Comparison of ENCODE assay signal across 1 cellular context in the genomic region with DNA sequence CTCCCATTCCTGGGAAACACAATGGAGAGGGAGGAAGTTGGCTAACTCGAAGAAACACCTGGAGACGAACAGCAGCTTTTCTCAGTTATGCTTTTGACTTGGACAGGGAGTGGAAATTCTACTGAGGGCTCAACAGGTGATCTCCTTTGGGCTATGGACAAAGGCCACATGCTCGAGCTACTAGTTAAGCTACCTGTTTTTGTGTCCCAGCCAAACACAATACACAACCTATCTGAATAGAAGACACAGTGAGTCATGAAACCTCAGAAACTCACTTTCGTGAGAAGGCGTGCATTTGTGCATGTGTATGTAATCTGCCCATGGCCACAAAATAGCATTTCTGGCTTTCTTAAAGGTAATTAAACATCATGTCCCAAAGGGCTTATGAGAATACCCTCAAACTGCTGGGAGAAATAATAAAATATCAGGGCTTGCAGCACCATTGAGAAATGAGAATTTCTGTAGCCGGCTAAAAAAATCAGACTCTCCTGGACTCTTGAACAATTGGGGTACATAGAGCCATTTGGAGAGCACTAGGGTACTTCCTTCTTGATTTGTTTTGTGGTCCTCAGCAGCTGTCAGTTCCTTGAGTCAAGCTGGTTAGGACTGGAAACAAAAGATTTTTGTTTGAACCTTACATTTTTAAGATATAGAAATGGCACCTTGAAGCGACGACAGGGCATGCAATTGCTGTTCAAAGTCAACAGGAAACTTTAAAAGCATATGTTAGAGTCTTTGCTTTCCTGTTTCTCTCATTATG.
TF ChIP-seq lines count a peak whose summit lies in the region.

No MANE protein-coding gene starts in this region.

TF ChIP-seq in GM23338, 12 proteins besides CTCF, POLR2A, EP300 and RAD21 (continued from another document):
- TF ChIP-seq, protein P1, sequence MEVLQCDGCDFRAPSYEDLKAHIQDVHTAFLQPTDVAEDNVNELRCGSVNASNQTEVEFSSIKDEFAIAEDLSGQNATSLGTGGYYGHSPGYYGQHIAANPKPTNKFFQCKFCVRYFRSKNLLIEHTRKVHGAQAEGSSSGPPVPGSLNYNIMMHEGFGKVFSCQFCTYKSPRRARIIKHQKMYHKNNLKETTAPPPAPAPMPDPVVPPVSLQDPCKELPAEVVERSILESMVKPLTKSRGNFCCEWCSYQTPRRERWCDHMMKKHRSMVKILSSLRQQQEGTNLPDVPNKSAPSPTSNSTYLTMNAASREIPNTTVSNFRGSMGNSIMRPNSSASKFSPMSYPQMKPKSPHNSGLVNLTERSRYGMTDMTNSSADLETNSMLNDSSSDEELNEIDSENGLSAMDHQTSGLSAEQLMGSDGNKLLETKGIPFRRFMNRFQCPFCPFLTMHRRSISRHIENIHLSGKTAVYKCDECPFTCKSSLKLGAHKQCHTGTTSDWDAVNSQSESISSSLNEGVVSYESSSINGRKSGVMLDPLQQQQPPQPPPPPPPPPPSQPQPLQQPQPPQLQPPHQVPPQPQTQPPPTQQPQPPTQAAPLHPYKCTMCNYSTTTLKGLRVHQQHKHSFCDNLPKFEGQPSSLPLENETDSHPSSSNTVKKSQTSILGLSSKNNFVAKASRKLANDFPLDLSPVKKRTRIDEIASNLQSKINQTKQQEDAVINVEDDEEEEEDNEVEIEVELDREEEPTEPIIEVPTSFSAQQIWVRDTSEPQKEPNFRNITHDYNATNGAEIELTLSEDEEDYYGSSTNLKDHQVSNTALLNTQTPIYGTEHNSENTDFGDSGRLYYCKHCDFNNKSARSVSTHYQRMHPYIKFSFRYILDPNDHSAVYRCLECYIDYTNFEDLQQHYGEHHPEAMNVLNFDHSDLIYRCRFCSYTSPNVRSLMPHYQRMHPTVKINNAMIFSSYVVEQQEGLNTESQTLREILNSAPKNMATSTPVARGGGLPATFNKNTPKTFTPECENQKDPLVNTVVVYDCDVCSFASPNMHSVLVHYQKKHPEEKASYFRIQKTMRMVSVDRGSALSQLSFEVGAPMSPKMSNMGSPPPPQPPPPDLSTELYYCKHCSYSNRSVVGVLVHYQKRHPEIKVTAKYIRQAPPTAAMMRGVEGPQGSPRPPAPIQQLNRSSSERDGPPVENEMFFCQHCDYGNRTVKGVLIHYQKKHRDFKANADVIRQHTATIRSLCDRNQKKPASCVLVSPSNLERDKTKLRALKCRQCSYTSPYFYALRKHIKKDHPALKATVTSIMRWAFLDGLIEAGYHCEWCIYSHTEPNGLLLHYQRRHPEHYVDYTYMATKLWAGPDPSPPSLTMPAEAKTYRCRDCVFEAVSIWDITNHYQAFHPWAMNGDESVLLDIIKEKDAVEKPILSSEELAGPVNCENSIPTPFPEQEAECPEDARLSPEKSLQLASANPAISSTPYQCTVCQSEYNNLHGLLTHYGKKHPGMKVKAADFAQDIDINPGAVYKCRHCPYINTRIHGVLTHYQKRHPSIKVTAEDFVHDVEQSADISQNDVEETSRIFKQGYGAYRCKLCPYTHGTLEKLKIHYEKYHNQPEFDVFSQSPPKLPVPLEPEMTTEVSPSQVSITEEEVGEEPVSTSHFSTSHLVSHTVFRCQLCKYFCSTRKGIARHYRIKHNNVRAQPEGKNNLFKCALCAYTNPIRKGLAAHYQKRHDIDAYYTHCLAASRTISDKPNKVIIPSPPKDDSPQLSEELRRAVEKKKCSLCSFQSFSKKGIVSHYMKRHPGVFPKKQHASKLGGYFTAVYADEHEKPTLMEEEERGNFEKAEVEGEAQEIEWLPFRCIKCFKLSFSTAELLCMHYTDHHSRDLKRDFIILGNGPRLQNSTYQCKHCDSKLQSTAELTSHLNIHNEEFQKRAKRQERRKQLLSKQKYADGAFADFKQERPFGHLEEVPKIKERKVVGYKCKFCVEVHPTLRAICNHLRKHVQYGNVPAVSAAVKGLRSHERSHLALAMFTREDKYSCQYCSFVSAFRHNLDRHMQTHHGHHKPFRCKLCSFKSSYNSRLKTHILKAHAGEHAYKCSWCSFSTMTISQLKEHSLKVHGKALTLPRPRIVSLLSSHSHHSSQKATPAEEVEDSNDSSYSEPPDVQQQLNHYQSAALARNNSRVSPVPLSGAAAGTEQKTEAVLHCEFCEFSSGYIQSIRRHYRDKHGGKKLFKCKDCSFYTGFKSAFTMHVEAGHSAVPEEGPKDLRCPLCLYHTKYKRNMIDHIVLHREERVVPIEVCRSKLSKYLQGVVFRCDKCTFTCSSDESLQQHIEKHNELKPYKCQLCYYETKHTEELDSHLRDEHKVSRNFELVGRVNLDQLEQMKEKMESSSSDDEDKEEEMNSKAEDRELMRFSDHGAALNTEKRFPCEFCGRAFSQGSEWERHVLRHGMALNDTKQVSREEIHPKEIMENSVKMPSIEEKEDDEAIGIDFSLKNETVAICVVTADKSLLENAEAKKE (CRISPR knock-in tag; IDR thresholded peaks at IDR 0.05): no peak
- no peak for TF ChIP-seq STAT1 (IDR thresholded peaks at IDR 0.05; ENCODE audit: unreplicated experiment)
- TF ChIP-seq CREB1 (CRISPR knock-in tag; IDR thresholded peaks at IDR 0.05; ENCODE audit: low read depth): no peak
- no peak for TF ChIP-seq POLR2AphosphoS5 (IDR thresholded peaks at IDR 0.05; ENCODE audit: low read depth)
- TF ChIP-seq JUNB (IDR thresholded peaks at IDR 0.05; ENCODE audit: unreplicated experiment): no peak
- no peak for TF ChIP-seq EZH2 (IDR thresholded peaks at IDR 0.05; ENCODE audit: low read depth, unreplicated experiment)
- TF ChIP-seq, protein P2, sequence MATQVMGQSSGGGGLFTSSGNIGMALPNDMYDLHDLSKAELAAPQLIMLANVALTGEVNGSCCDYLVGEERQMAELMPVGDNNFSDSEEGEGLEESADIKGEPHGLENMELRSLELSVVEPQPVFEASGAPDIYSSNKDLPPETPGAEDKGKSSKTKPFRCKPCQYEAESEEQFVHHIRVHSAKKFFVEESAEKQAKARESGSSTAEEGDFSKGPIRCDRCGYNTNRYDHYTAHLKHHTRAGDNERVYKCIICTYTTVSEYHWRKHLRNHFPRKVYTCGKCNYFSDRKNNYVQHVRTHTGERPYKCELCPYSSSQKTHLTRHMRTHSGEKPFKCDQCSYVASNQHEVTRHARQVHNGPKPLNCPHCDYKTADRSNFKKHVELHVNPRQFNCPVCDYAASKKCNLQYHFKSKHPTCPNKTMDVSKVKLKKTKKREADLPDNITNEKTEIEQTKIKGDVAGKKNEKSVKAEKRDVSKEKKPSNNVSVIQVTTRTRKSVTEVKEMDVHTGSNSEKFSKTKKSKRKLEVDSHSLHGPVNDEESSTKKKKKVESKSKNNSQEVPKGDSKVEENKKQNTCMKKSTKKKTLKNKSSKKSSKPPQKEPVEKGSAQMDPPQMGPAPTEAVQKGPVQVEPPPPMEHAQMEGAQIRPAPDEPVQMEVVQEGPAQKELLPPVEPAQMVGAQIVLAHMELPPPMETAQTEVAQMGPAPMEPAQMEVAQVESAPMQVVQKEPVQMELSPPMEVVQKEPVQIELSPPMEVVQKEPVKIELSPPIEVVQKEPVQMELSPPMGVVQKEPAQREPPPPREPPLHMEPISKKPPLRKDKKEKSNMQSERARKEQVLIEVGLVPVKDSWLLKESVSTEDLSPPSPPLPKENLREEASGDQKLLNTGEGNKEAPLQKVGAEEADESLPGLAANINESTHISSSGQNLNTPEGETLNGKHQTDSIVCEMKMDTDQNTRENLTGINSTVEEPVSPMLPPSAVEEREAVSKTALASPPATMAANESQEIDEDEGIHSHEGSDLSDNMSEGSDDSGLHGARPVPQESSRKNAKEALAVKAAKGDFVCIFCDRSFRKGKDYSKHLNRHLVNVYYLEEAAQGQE (IDR thresholded peaks at IDR 0.05; ENCODE audit: unreplicated experiment): no peak
- no peak for TF ChIP-seq ZNF331 (CRISPR knock-in tag; IDR thresholded peaks at IDR 0.05; ENCODE audit: low read depth)
- no peak for TF ChIP-seq NANOG (IDR thresholded peaks at IDR 0.05; ENCODE audit: borderline replicate concordance)
- TF ChIP-seq ZNF114 (CRISPR knock-in tag; IDR thresholded peaks at IDR 0.05): no peak
- TF ChIP-seq, protein P3, sequence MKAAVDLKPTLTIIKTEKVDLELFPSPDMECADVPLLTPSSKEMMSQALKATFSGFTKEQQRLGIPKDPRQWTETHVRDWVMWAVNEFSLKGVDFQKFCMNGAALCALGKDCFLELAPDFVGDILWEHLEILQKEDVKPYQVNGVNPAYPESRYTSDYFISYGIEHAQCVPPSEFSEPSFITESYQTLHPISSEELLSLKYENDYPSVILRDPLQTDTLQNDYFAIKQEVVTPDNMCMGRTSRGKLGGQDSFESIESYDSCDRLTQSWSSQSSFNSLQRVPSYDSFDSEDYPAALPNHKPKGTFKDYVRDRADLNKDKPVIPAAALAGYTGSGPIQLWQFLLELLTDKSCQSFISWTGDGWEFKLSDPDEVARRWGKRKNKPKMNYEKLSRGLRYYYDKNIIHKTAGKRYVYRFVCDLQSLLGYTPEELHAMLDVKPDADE (IDR thresholded peaks at IDR 0.05): no peak
